ENCODE assay signal across 9 cellular contexts in the genomic region with DNA sequence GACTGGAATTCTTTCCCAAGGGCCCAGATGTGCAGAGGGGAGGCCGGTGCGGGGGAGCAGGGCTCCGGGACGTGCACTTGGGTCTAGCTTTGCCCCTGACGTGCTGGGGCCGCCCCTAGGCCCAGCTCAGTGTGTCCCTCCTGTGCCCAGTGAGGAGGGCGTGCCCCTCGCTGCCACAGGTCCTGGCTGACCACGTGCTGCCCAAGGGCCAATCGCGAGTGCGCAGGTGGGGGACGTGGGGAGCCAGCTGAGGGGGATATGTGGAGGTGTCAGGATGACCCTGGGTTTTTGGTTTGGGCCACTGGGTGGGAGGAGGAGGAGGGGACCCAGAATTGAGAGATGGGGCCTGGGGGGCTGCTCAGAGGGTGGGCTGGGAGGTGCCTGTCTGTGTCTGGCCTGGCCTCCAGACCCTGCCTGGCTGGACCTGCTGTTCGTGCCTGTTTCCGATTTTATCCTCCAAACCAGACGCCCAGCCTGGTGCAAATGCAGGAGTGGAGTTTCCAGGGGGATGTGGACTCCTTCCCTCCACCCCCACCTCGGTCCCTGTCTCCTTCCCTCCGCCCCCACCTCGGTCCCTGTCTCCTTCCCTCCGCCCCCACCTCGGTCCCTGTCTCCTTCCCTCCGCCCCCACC. TPM values are rescaled to one million over a fixed set of nuclear protein-coding genes. Genes with fewer than 3 reads are reported as not detected.
A peak's percentile ranks its signal among the peaks of the same experiment; 100 is the strongest.
DNase-seq lines count a peak whose midpoint lies in the region; ATAC-seq and TF ChIP-seq lines count a peak whose summit lies in the region.
"Had no signal": no experiment of that assay in that cellular context is flagged by ENCODE, and none has a peak within 500 bp of the region (broad histone marks: within the 10 kb centered on the region; RNA-seq: fewer than 3 reads in every experiment).

No MANE protein-coding gene starts in this region.

- no peaks in the 10 kb centered on the region for H3K9me3 Mint-ChIP-seq in endodermal cell

- TF ChIP-seq CTCF in HEK293 (tag by site-specific recombination; IDR thresholded peaks at IDR 0.05) (no peak), RWPE2 (IDR thresholded peaks at IDR 0.05; ENCODE audit: poor library complexity, severe bottlenecking) (no peak), endodermal cell (conservative IDR thresholded peaks at IDR 0.05) (no peak), mucosa of descending colon (IDR thresholded peaks at IDR 0.05) (no peak)

- no peak overlapping the region for H3K27ac Mint-ChIP-seq in endodermal cell

- no peak overlapping the region for H3K9ac ChIP-seq in endodermal cell (ENCODE audit: extremely low read depth, low read length, poor library complexity, severe bottlenecking)

- H3K4me1 Mint-ChIP-seq in endodermal cell: peaks cover 2% of the 10 kb centered on the region

- POLR2A ChIA-PET in HEK293 (lab: Yijun Ruan, JAX): interaction anchor here (0.7 to 1.7 kb wide), 9 partner anchors 12 to 151 kb away, joined by 3 to 7 read pairs (median 3); no protein-coding TSS in a partner anchor

- intact Hi-C loops in mucosa of descending colon (cut with DNase I, micrococcal nuclease): no loop called here

- no peak overlapping the region for H3K4me3 ChIP-seq in HEK293 (ENCODE audit: low read depth, low read length)
- H3K4me3 ChIP-seq in RWPE2 (ENCODE audit: severe bottlenecking): no peak overlapping the region
- peak overlapping the region; percentile 53 for H3K4me3 ChIP-seq in endodermal cell (ENCODE audit: low read length)
- H3K4me3 ChIP-seq in mucosa of descending colon: no peak overlapping the region

- DNase-seq in COLO829 (ENCODE audit: low spot score) (peak; percentile 19), RWPE2 (ENCODE audit: low spot score) (peak; percentile 75), endodermal cell (peak; percentile 94), mucosa of descending colon (peak in 2 of 3 donors; percentile 64 to 79), GF-D8 (lab: John Stamatoyannopoulos, UW) (no peak), mucosa of gallbladder (ENCODE audit: low spot score) (no peak), NCI-H2081 treated with DMSO at 0.1 percent for 48 hours (lab: John Stamatoyannopoulos, UW) (no peak)

- H3K36me3 ChIP-seq in HEK293 (ENCODE audit: control insufficient read depth in 2 of 2, insufficient read depth in 1 of 2, low read length in 2 of 2) (no peaks in the 10 kb centered on the region), RWPE2 (ENCODE audit: low read depth) (no peaks in the 10 kb centered on the region), endodermal cell (ENCODE audit: control insufficient read depth, insufficient read depth, low read length) (no peaks in the 10 kb centered on the region), mucosa of descending colon (ENCODE audit: low read depth) (no peaks in the 10 kb centered on the region)

- H3K27ac ChIP-seq in HEK293 (ENCODE audit: extremely low read depth, low read depth, low read length): no peak overlapping the region
- peak overlapping the region; percentile 78 for H3K27ac ChIP-seq in RWPE2 (ENCODE audit: poor library complexity, severe bottlenecking)
- H3K27ac ChIP-seq in endodermal cell (ENCODE audit: low read depth, low read length): no peak overlapping the region

- H3K36me3 Mint-ChIP-seq in endodermal cell (ENCODE audit: low read depth): peaks cover 2% of the 10 kb centered on the region

- no peaks in the 10 kb centered on the region for H3K27me3 ChIP-seq in RWPE2 (ENCODE audit: insufficient read depth, poor library complexity, severe bottlenecking)
- H3K27me3 ChIP-seq in endodermal cell (ENCODE audit: control insufficient read depth, insufficient read depth, low read length, poor library complexity, severe bottlenecking): peaks cover 17% of the 10 kb centered on the region

- peak overlapping the region; percentile 42 for H3K4me3 Mint-ChIP-seq in endodermal cell

- H3K9me3 ChIP-seq in HEK293 (ENCODE audit: control insufficient read depth, insufficient read depth, low read depth, low read length) (no peaks in the 10 kb centered on the region), RWPE2 (ENCODE audit: severe bottlenecking) (no peaks in the 10 kb centered on the region), endodermal cell (ENCODE audit: control insufficient read depth, low read length) (no peaks in the 10 kb centered on the region), mucosa of descending colon (no peaks in the 10 kb centered on the region)

- peaks cover 3% of the 10 kb centered on the region for H3K27me3 Mint-ChIP-seq in endodermal cell (ENCODE audit: insufficient read depth)

- H3K4me1 ChIP-seq in HEK293 (ENCODE audit: control insufficient read depth, insufficient read depth, low read length) (peaks cover 3% of the 10 kb centered on the region; the same call in 1 of the 2 replicates), RWPE2 (ENCODE audit: insufficient read depth, poor library complexity, severe bottlenecking) (peaks cover 9% of the 10 kb centered on the region), endodermal cell (ENCODE audit: control insufficient read depth, insufficient read depth, low read length) (peaks cover 7% of the 10 kb centered on the region), mucosa of descending colon (ENCODE audit: low read depth) (peaks cover 13% of the 10 kb centered on the region)

- ATAC-seq in RWPE2 (ENCODE audit: low read depth) (peak; percentile 61), mucosa of descending colon (peak; percentile 81)

- CTCF ChIA-PET in HEK293 (lab: Yijun Ruan, JAX): interaction anchor here (0.6 to 1.3 kb wide), 3 partner anchors 17 to 199 kb away, joined by 3 to 7 read pairs (median 5); no protein-coding TSS in a partner anchor

- WGBS in endodermal cell (ENCODE audit: insufficient coverage in 1 of 2, insufficient read length in 1 of 2), 2 experiments: 0 to 6% methylated on average over 9 to 16 of the region's 22 CpGs

TF ChIP-seq in HEK293, 187 proteins besides CTCF, POLR2A, EP300 and RAD21 (continues in another document):
- no peak for TF ChIP-seq ZNF610 (tag by site-specific recombination; IDR thresholded peaks at IDR 0.05; ENCODE audit: borderline replicate concordance)
- TF ChIP-seq TSHZ1 (tag by site-specific recombination; IDR thresholded peaks at IDR 0.05; ENCODE audit: borderline replicate concordance): no peak
- TF ChIP-seq, protein P1, sequence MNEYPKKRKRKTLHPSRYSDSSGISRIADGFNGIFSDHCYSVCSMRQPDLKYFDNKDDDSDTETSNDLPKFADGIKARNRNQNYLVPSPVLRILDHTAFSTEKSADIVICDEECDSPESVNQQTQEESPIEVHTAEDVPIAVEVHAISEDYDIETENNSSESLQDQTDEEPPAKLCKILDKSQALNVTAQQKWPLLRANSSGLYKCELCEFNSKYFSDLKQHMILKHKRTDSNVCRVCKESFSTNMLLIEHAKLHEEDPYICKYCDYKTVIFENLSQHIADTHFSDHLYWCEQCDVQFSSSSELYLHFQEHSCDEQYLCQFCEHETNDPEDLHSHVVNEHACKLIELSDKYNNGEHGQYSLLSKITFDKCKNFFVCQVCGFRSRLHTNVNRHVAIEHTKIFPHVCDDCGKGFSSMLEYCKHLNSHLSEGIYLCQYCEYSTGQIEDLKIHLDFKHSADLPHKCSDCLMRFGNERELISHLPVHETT (tag by site-specific recombination; IDR thresholded peaks at IDR 0.05): no peak
- TF ChIP-seq ZSCAN23 (tag by site-specific recombination; IDR thresholded peaks at IDR 0.05): no peak
- TF ChIP-seq SP2 (tag by site-specific recombination; IDR thresholded peaks at IDR 0.05): peak; percentile 37; the same call in 1 of the 2 replicates
- TF ChIP-seq ZNF837 (tag by site-specific recombination; IDR thresholded peaks at IDR 0.05): no peak
- TF ChIP-seq ZNF175 (tag by site-specific recombination; IDR thresholded peaks at IDR 0.05): no peak
- TF ChIP-seq ZNF174 (tag by site-specific recombination; IDR thresholded peaks at IDR 0.05): no peak

RNA-seq across cellular contexts. Expression of gene RNF223, which starts 6.1 kb away (rescaled TPM):
- total RNA-seq in endodermal cell (not detected), mucosa of descending colon (1 to 10 TPM; 1.3 to 7.5 (median 2.1) TPM), mucosa of gallbladder (1.0 TPM)
- not detected for polyA plus RNA-seq in endodermal cell (2013, experiment 1 of 2)
- polyA plus RNA-seq in endodermal cell (2013, experiment 2 of 2): not detected
- total RNA-seq: mononuclear cell had no signal

RNA-seq across cellular contexts. Expression of gene C1orf159, which starts 35.7 kb away (rescaled TPM):
- total RNA-seq in endodermal cell (10 to 100 TPM; 23.1 to 29.5 TPM), mucosa of descending colon (10 to 100 TPM; 18.4 to 25.3 (median 24.0) TPM), mucosa of gallbladder (18.6 TPM)
- polyA plus RNA-seq in endodermal cell (2013, experiment 1 of 2): 22.6 TPM
- polyA plus RNA-seq in endodermal cell (2013, experiment 2 of 2): 22.5 TPM

Comparison
In these comparisons a context has a peak if more than half of its experiments do, and no peak if none do; other contexts are left out.
1. DNase-seq: peak in COLO829 (single experiment), RWPE2 (single experiment), endodermal cell (single experiment) and mucosa of descending colon (2 of 3); none in GF-D8 (single experiment), mucosa of gallbladder (single experiment) and NCI-H2081 treated with DMSO at 0.1 percent for 48 hours (single experiment).